Comparison of ENCODE assay signal across 17 cellular contexts in genomic region chrX:14676431-14676830, GRCh38.
"Had no signal": no experiment of that assay in that cellular context is flagged by ENCODE, and none has a peak within 500 bp of the region (broad histone marks: within the 10 kb centered on the region; RNA-seq: fewer than 3 reads in every experiment).

No MANE protein-coding gene starts in this region.

- H3K4me3 ChIP-seq: adrenal gland, prostate gland, stomach, thoracic aorta had no signal

- DNase-seq: activated CD4-positive, alpha-beta T cell treated with anti-CD3 and anti-CD28 coated beads, Interleukin-2, amount 50 U/mL, for 1 hour; activated naive CD4-positive, alpha-beta T cell treated with anti-CD3 and anti-CD28 coated beads, Interleukin-2, amount 10 ng/mL, durations not matched to agents 7 days and 5 days; adrenal gland; effector memory CD4-positive, alpha-beta T cell; erythroblast; foreskin melanocyte; head of caudate nucleus; mesendoderm; occipital lobe; stimulated activated CD4-positive, alpha-beta T cell treated with anti-CD3 and anti-CD28 coated beads, Interleukin-4, amount 100 ng/mL, for 1 hour; stimulated activated CD8-positive, alpha-beta memory T cell treated with anti-CD3 and anti-CD28 coated beads, Interleukin-4, amount 100 ng/mL, for 48 hours; stomach; T-helper 2 cell had no signal

- H3K4me1 ChIP-seq: adrenal gland, prostate gland, stomach had no signal

- H3K27ac ChIP-seq: adrenal gland, prostate gland, stomach, thoracic aorta had no signal

- H3K27me3 ChIP-seq: stomach had no signal

- ATAC-seq: left lobe of liver had no signal

- H3K36me3 ChIP-seq: adrenal gland, prostate gland, stomach, thoracic aorta had no signal

- FAIRE-seq: TTC549 had no signal

- H3K9me3 ChIP-seq: adrenal gland, prostate gland, stomach, thoracic aorta had no signal
